Comparison of ENCODE assay signal across 1 cellular context in genomic region chr4:108620101-108620932, GRCh38.
TF ChIP-seq lines count a peak whose summit lies in the region.

RPL34 (plus strand) TSS chr4:108620576; CDS start chr4:108621960, 1,384 bp downstream.

TF ChIP-seq in K562, 482 proteins besides CTCF, POLR2A, EP300 and RAD21 (continued from another document and continues in another):
- TF ChIP-seq HDAC6 (IDR thresholded peaks at IDR 0.05; ENCODE audit: low read depth, low read length) (no peak), ZBTB2 (IDR thresholded peaks at IDR 0.05) (peak; percentile 70; the same call in 1 of the 2 replicates), MCM3 (IDR thresholded peaks at IDR 0.05) (no peak), REST (CRISPR knock-in tag; IDR thresholded peaks at IDR 0.05; ENCODE audit: low read depth) (no peak), ZNF318 (IDR thresholded peaks at IDR 0.05; ENCODE audit: borderline replicate concordance in 1 of 2, low read depth in 1 of 2) (peak in 1 of 2 experiments; percentile 86; a peak in 2 of 4 replicates), RBM17 (IDR thresholded peaks at IDR 0.05; ENCODE audit: borderline replicate concordance, low read depth, low read length) (no peak), SRSF3 (IDR thresholded peaks at IDR 0.05; ENCODE audit: insufficient read depth, low read length) (no peak), KLF1 (tag; IDR thresholded peaks at IDR 0.05) (no peak), TRIM25 (IDR thresholded peaks at IDR 0.05; ENCODE audit: borderline replicate concordance) (no peak), ATF4 (CRISPR knock-in tag; IDR thresholded peaks at IDR 0.05) (peak; percentile 57), ZNF282 (CRISPR knock-in tag; IDR thresholded peaks at IDR 0.05) (no peak), ZNF217 (CRISPR knock-in tag; IDR thresholded peaks at IDR 0.05) (no peak), MIER1 (IDR thresholded peaks at IDR 0.05; ENCODE audit: low read depth) (no peak), GATAD2B (IDR thresholded peaks at IDR 0.05; ENCODE audit: borderline replicate concordance) (peak; percentile 30; the same call in 1 of the 2 replicates), ARID3B (CRISPR knock-in tag; IDR thresholded peaks at IDR 0.05; ENCODE audit: borderline replicate concordance) (no peak), RFX7 (CRISPR knock-in tag; IDR thresholded peaks at IDR 0.05) (no peak), UBTF (IDR thresholded peaks at IDR 0.05; ENCODE audit: borderline replicate concordance in 1 of 2, low read depth in 2 of 2, low read length in 2 of 2) (no peak), NR1H2 (CRISPR knock-in tag; IDR thresholded peaks at IDR 0.05) (no peak), FOXM1 (IDR thresholded peaks at IDR 0.05; ENCODE audit: low read depth) (no peak), FOXM1 (CRISPR knock-in tag; IDR thresholded peaks at IDR 0.05; ENCODE audit: low read depth) (no peak), HCFC1 (IDR thresholded peaks at IDR 0.05; ENCODE audit: low read depth, low read length) (peak; percentile 90), ZNF584 (CRISPR knock-in tag; IDR thresholded peaks at IDR 0.05; ENCODE audit: low read depth) (peak; percentile 48; the same call in 1 of the 2 replicates), ZNF3 (CRISPR knock-in tag; IDR thresholded peaks at IDR 0.05) (no peak), NELFE (IDR thresholded peaks at IDR 0.05; ENCODE audit: insufficient read depth, insufficient read length) (no peak), PHF20 (IDR thresholded peaks at IDR 0.05; ENCODE audit: partially characterized antibody) (peak; percentile 98), FOXK2 (conservative IDR thresholded peaks at IDR 0.05 in 1 of 2, IDR thresholded peaks at IDR 0.05 in 1 of 2; ENCODE audit: low read depth in 2 of 2) (peak; percentile 80 to 83), ETS1 (conservative IDR thresholded peaks at IDR 0.05; ENCODE audit: control insufficient read depth, low read depth, low read length) (peak; percentile 73), U2AF1 (optimal IDR thresholded peaks at IDR 0.05; ENCODE audit: low read depth, low read length) (no peak), RBBP5 (IDR thresholded peaks at IDR 0.05; ENCODE audit: borderline replicate concordance, insufficient read depth, low read length, poor library complexity, severe bottlenecking) (peak; percentile 98), ZNF76 (CRISPR knock-in tag; IDR thresholded peaks at IDR 0.05; ENCODE audit: borderline replicate concordance) (no peak), ETV6 (IDR thresholded peaks at IDR 0.05; ENCODE audit: borderline replicate concordance in 1 of 2, low read depth in 2 of 2, low read length in 1 of 2) (no peak), ETV6 (CRISPR knock-in tag; IDR thresholded peaks at IDR 0.05; ENCODE audit: borderline replicate concordance) (no peak), HMGN3 (IDR thresholded peaks at IDR 0.05; ENCODE audit: borderline replicate concordance, extremely low read depth, insufficient read length, low read depth, low read length) (no peak), FOS (IDR thresholded peaks at IDR 0.05; ENCODE audit: extremely low read depth, insufficient read length) (no peak), ELK1 (CRISPR knock-in tag; IDR thresholded peaks at IDR 0.05) (no peak)
